ENCODE assay signal across 33 cellular contexts in genomic region chr6:167293590-167294091, GRCh38. TPM values are rescaled to one million over a fixed set of nuclear protein-coding genes. Genes with fewer than 3 reads are reported as not detected.
"Had no signal": no experiment of that assay in that cellular context is flagged by ENCODE, and none has a peak within 500 bp of the region (broad histone marks: within the 10 kb centered on the region; RNA-seq: fewer than 3 reads in every experiment).

No MANE protein-coding gene starts in this region.

- H3K9me3 Mint-ChIP-seq: activated CD4-positive, alpha-beta T cell treated with anti-CD3 and anti-CD28 coated beads, Interleukin-2, amount 10 ng/mL, durations not matched to agents 24 days and 14 days; activated CD8-positive, alpha-beta T cell treated with anti-CD3 and anti-CD28 coated beads for 36 hours; activated naive CD4-positive, alpha-beta T cell treated with anti-CD3 and anti-CD28 coated beads, Interleukin-2, amount 50 U/mL, for 24 hours; activated naive CD8-positive, alpha-beta T cell treated with anti-CD3 and anti-CD28 coated beads, Interleukin-2, amount 10 ng/mL, durations not matched to agents 7 days and 5 days; activated T-helper 2 cell treated with anti-CD3 and anti-CD28 coated beads, Interferon-gamma antibody, Interleukin-2, Interleukin-4, amounts not matched to agents 10 μg/mL and 5 μg/mL and 100 μg/mL, durations not matched to agents 14 hours and 24 hours and 36 hours; T-helper 1 cell treated with Interleukin-12 subunit alpha and Interleukin-12 subunit beta and Interleukin-4 antibody, amounts not matched to agents 30 μg/mL and 1 μg/mL, for 36 hours; T-helper 2 cell treated with Interferon-gamma antibody and Interleukin-4, amounts not matched to agents 5 μg/mL and 100 μg/mL, for 36 hours had no signal

- H3K4me1 Mint-ChIP-seq: activated CD4-positive, alpha-beta T cell treated with anti-CD3 and anti-CD28 coated beads, Interleukin-2, amount 10 ng/mL, durations not matched to agents 24 days and 14 days; activated naive CD4-positive, alpha-beta T cell treated with anti-CD3 and anti-CD28 coated beads, Interleukin-2, amount 50 U/mL, for 24 hours; activated naive CD8-positive, alpha-beta T cell treated with anti-CD3 and anti-CD28 coated beads, Interleukin-2, amount 10 ng/mL, durations not matched to agents 7 days and 5 days had no signal

- H3K4me1 ChIP-seq: ascending aorta, Peyer's patch, SJSA1 had no signal

- H3K27ac Mint-ChIP-seq: activated CD4-positive, alpha-beta T cell treated with anti-CD3 and anti-CD28 coated beads, Interleukin-2, amount 10 ng/mL, durations not matched to agents 24 days and 14 days; activated CD8-positive, alpha-beta T cell treated with anti-CD3 and anti-CD28 coated beads for 36 hours; activated naive CD4-positive, alpha-beta T cell treated with anti-CD3 and anti-CD28 coated beads, Interleukin-2, amount 50 U/mL, for 24 hours; activated naive CD8-positive, alpha-beta T cell treated with anti-CD3 and anti-CD28 coated beads, Interleukin-2, amount 10 ng/mL, durations not matched to agents 7 days and 5 days; activated T-helper 2 cell treated with anti-CD3 and anti-CD28 coated beads, Interferon-gamma antibody, Interleukin-2, Interleukin-4, amounts not matched to agents 10 μg/mL and 5 μg/mL and 100 μg/mL, durations not matched to agents 14 hours and 24 hours and 36 hours; T-helper 1 cell treated with Interleukin-12 subunit alpha and Interleukin-12 subunit beta and Interleukin-4 antibody, amounts not matched to agents 30 μg/mL and 1 μg/mL, for 36 hours; T-helper 2 cell treated with Interferon-gamma antibody and Interleukin-4, amounts not matched to agents 5 μg/mL and 100 μg/mL, for 36 hours had no signal

- ATAC-seq: activated CD8-positive, alpha-beta T cell treated with anti-CD3 and anti-CD28 coated beads for 36 hours; PC-3 had no signal

- H3K36me3 Mint-ChIP-seq: activated naive CD4-positive, alpha-beta T cell treated with anti-CD3 and anti-CD28 coated beads, Interleukin-2, amount 50 U/mL, for 24 hours; activated naive CD8-positive, alpha-beta T cell treated with anti-CD3 and anti-CD28 coated beads, Interleukin-2, amount 10 ng/mL, durations not matched to agents 7 days and 5 days had no signal

- DNase-seq: activated CD4-positive, alpha-beta T cell treated with anti-CD3 and anti-CD28 coated beads, Interleukin-2, amount 10 ng/mL, durations not matched to agents 24 days and 14 days; activated CD4-positive, alpha-beta T cell treated with anti-CD3 and anti-CD28 coated beads, Interleukin-2, amount 50 U/mL, for 4 hours; activated CD8-positive, alpha-beta T cell treated with anti-CD3 and anti-CD28 coated beads for 36 hours; activated gamma-delta T cell; activated naive CD4-positive, alpha-beta T cell treated with Interleukin-2 at 50 U/mL for 16 hours; activated naive CD8-positive, alpha-beta T cell treated with anti-CD3 and anti-CD28 coated beads, Interleukin-2, amount 10 ng/mL, durations not matched to agents 7 days and 5 days; activated T-cell treated with anti-CD3 and anti-CD28 coated beads, Interleukin-2, amount 50 U/mL, for 1 hour; amygdala; Kasumi-1; MM.1S; MV-4-11; NCI-H1092; NCI-H1436 treated with DMSO at 0.1 percent for 48 hours; NCI-H1694 treated with DMSO at 0.1 percent for 48 hours; NCI-H2029; NCI-H345; NCI-H524 treated with DMSO at 0.1 percent for 48 hours; NK-92 treated with Interleukin-12 subunit alpha and Interleukin-12 subunit beta, amount 100 ng/mL, for 24 hours; PC-3; RPMI8226; SHP77 treated with DMSO at 0.1 percent for 48 hours; SK-N-SH had no signal

- H3K36me3 ChIP-seq: ascending aorta, cardiac muscle cell, Peyer's patch, SJSA1 had no signal

- H3K4me2 ChIP-seq: SK-N-SH had no signal

- H3K27ac ChIP-seq: ascending aorta, cardiac muscle cell, Peyer's patch, SJSA1 had no signal

- H3K27me3 ChIP-seq: ascending aorta, cardiac muscle cell, Peyer's patch had no signal

- H3K9ac ChIP-seq: SK-N-SH had no signal

- H3K4me3 Mint-ChIP-seq: activated CD4-positive, alpha-beta T cell treated with anti-CD3 and anti-CD28 coated beads, Interleukin-2, amount 10 ng/mL, durations not matched to agents 24 days and 14 days; activated CD8-positive, alpha-beta T cell treated with anti-CD3 and anti-CD28 coated beads for 36 hours; activated naive CD4-positive, alpha-beta T cell treated with anti-CD3 and anti-CD28 coated beads, Interleukin-2, amount 50 U/mL, for 24 hours; activated naive CD8-positive, alpha-beta T cell treated with anti-CD3 and anti-CD28 coated beads, Interleukin-2, amount 10 ng/mL, durations not matched to agents 7 days and 5 days; T-helper 1 cell treated with Interleukin-12 subunit alpha and Interleukin-12 subunit beta and Interleukin-4 antibody, amounts not matched to agents 30 μg/mL and 1 μg/mL, for 36 hours; T-helper 2 cell treated with Interferon-gamma antibody and Interleukin-4, amounts not matched to agents 5 μg/mL and 100 μg/mL, for 36 hours had no signal

- H3K4me3 ChIP-seq: ascending aorta, cardiac muscle cell, Peyer's patch, SJSA1 had no signal

RNA-seq across cellular contexts. Expression of gene UNC93A, which starts 2.5 kb away (rescaled TPM):
- total RNA-seq: activated CD4-positive, alpha-beta T cell treated with anti-CD3 and anti-CD28 coated beads, Interleukin-2, amount 10 ng/mL, durations not matched to agents 24 days and 14 days; activated CD8-positive, alpha-beta memory T cell treated with anti-CD3 and anti-CD28 coated beads for 36 hours; activated CD8-positive, alpha-beta T cell treated with anti-CD3 and anti-CD28 coated beads for 36 hours; activated naive CD8-positive, alpha-beta T cell treated with anti-CD3 and anti-CD28 coated beads, Interleukin-2, amount 10 ng/mL, durations not matched to agents 7 days and 5 days; activated T-helper 2 cell treated with anti-CD3 and anti-CD28 coated beads, Interferon-gamma antibody, Interleukin-2, Interleukin-4, amounts not matched to agents 10 μg/mL and 5 μg/mL and 100 μg/mL, durations not matched to agents 14 hours and 24 hours and 36 hours; ascending aorta; cardiac muscle cell; NCI-H460; PC-3; SJSA1 had no signal
- polyA plus RNA-seq: adipose tissue, cardiac muscle cell, SK-N-SH had no signal

RNA-seq across cellular contexts. Expression of gene TTLL2, which starts 31.2 kb away (rescaled TPM):
- total RNA-seq: activated CD4-positive, alpha-beta T cell treated with anti-CD3 and anti-CD28 coated beads, Interleukin-2, amount 10 ng/mL, durations not matched to agents 24 days and 14 days; activated CD8-positive, alpha-beta memory T cell treated with anti-CD3 and anti-CD28 coated beads for 36 hours; activated CD8-positive, alpha-beta T cell treated with anti-CD3 and anti-CD28 coated beads for 36 hours; activated naive CD8-positive, alpha-beta T cell treated with anti-CD3 and anti-CD28 coated beads, Interleukin-2, amount 10 ng/mL, durations not matched to agents 7 days and 5 days; activated T-helper 2 cell treated with anti-CD3 and anti-CD28 coated beads, Interferon-gamma antibody, Interleukin-2, Interleukin-4, amounts not matched to agents 10 μg/mL and 5 μg/mL and 100 μg/mL, durations not matched to agents 14 hours and 24 hours and 36 hours; ascending aorta; cardiac muscle cell; NCI-H460; PC-3; Peyer's patch; SJSA1 had no signal
- polyA plus RNA-seq: adipose tissue, cardiac muscle cell, SK-N-SH had no signal
